2 cellular contexts compared by ENCODE assay signal in the genomic region with DNA sequence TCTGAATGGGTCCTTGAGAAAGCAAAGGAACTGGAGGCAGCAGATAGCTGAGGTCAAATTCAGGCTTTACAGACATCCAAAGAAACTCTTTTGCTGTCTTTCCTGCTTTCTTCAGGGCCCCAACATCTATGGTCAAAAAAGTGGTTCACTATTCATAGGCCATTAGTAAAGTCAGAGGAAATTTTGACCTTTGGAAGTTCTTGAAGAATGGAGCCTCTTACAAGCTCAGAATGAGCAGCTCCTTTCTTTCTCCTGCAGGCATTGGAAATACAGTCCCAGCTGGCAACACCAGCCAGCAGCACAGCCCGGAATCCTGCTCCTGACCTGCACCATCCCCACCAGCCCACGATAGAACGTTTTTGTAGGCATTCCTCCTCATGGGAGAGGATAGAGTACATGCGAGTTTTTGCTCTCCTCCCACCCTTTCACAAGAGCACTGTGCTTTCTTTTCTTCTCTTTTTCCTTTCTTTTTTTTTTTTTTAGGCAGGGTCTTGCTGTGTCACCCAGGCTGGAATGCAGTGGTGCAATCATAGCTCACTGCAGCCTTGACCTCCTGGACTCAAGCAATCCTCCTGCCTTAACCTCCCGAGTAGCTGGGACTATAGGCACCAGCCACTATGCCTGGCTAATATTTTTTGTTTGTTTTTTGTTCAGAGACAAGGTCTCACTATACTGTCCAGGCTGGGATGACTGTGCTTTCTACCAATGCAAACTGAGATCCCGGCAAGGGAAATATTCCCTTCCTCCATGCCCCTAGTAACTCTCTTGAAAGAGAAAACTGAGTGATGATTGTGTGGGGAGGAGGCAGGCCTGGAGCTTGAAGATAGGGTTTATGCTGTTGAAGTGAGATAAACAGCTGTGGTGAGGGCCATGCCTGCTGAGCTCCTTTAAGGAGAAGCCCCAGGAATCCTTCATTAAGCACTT.
A peak's percentile ranks its signal among the peaks of the same experiment; 100 is the strongest.
TF ChIP-seq lines count a peak whose summit lies in the region.

No MANE protein-coding gene starts in this region.

TF ChIP-seq in K562, 482 proteins besides CTCF, POLR2A, EP300 and RAD21 (continued from another document and continues in another):
- TF ChIP-seq ZBTB26 (CRISPR knock-in tag; IDR thresholded peaks at IDR 0.05) (no peak), DMBX1 (CRISPR knock-in tag; IDR thresholded peaks at IDR 0.05; ENCODE audit: borderline replicate concordance) (0 out of 2 replicates have a peak, but pooled peaks have one; percentile 70), MTF1 (CRISPR knock-in tag; IDR thresholded peaks at IDR 0.05; ENCODE audit: borderline replicate concordance) (no peak), ZNF699 (CRISPR knock-in tag; IDR thresholded peaks at IDR 0.05; ENCODE audit: insufficient replicate concordance) (no peak), MAFG (tag; conservative IDR thresholded peaks at IDR 0.05) (peak; percentile 96), NCOA2 (IDR thresholded peaks at IDR 0.05; ENCODE audit: partially characterized antibody in 2 of 2) (peak; percentile 61 to 81)
- TF ChIP-seq, protein P1, sequence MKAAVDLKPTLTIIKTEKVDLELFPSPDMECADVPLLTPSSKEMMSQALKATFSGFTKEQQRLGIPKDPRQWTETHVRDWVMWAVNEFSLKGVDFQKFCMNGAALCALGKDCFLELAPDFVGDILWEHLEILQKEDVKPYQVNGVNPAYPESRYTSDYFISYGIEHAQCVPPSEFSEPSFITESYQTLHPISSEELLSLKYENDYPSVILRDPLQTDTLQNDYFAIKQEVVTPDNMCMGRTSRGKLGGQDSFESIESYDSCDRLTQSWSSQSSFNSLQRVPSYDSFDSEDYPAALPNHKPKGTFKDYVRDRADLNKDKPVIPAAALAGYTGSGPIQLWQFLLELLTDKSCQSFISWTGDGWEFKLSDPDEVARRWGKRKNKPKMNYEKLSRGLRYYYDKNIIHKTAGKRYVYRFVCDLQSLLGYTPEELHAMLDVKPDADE (conservative IDR thresholded peaks at IDR 0.05; ENCODE audit: control insufficient read depth, low read depth, low read length), result peak; percentile 66
- TF ChIP-seq, protein P2, sequence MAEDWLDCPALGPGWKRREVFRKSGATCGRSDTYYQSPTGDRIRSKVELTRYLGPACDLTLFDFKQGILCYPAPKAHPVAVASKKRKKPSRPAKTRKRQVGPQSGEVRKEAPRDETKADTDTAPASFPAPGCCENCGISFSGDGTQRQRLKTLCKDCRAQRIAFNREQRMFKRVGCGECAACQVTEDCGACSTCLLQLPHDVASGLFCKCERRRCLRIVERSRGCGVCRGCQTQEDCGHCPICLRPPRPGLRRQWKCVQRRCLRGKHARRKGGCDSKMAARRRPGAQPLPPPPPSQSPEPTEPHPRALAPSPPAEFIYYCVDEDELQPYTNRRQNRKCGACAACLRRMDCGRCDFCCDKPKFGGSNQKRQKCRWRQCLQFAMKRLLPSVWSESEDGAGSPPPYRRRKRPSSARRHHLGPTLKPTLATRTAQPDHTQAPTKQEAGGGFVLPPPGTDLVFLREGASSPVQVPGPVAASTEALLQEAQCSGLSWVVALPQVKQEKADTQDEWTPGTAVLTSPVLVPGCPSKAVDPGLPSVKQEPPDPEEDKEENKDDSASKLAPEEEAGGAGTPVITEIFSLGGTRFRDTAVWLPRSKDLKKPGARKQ (CRISPR knock-in tag; IDR thresholded peaks at IDR 0.05), result no peak

TF ChIP-seq in HepG2, 621 proteins besides CTCF, POLR2A, EP300 and RAD21 (continued from another document and continues in another):
- no peak for TF ChIP-seq TCF12 (IDR thresholded peaks at IDR 0.05)
- no peak for TF ChIP-seq TCF12 (CRISPR knock-in tag; IDR thresholded peaks at IDR 0.05)
- peak; percentile 52 for TF ChIP-seq SKI (IDR thresholded peaks at IDR 0.05; ENCODE audit: partially characterized antibody)
- no peak for TF ChIP-seq ZNF468 (CRISPR knock-in tag; IDR thresholded peaks at IDR 0.05)
- TF ChIP-seq NR2F6 (IDR thresholded peaks at IDR 0.05), result peak; percentile 66; the same call in 1 of the 2 replicates
- peak; percentile 88 for TF ChIP-seq NR2F6 (CRISPR knock-in tag; IDR thresholded peaks at IDR 0.05)
- peak; percentile 49; the same call in 1 of the 2 replicates for TF ChIP-seq MED1 (CRISPR knock-in tag; IDR thresholded peaks at IDR 0.05)
- 0 out of 2 replicates have a peak, but pooled peaks have one; percentile 8 for TF ChIP-seq SAP130 (CRISPR knock-in tag; IDR thresholded peaks at IDR 0.05; ENCODE audit: low read depth)
- TF ChIP-seq, protein P3, sequence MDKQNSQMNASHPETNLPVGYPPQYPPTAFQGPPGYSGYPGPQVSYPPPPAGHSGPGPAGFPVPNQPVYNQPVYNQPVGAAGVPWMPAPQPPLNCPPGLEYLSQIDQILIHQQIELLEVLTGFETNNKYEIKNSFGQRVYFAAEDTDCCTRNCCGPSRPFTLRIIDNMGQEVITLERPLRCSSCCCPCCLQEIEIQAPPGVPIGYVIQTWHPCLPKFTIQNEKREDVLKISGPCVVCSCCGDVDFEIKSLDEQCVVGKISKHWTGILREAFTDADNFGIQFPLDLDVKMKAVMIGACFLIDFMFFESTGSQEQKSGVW (CRISPR knock-in tag; IDR thresholded peaks at IDR 0.05; ENCODE audit: borderline replicate concordance), result no peak
- TF ChIP-seq RFX1 (IDR thresholded peaks at IDR 0.05), result no peak
- 0 out of 2 replicates have a peak, but pooled peaks have one; percentile 3 for TF ChIP-seq ISL2 (CRISPR knock-in tag; IDR thresholded peaks at IDR 0.05)
- TF ChIP-seq, protein P4, sequence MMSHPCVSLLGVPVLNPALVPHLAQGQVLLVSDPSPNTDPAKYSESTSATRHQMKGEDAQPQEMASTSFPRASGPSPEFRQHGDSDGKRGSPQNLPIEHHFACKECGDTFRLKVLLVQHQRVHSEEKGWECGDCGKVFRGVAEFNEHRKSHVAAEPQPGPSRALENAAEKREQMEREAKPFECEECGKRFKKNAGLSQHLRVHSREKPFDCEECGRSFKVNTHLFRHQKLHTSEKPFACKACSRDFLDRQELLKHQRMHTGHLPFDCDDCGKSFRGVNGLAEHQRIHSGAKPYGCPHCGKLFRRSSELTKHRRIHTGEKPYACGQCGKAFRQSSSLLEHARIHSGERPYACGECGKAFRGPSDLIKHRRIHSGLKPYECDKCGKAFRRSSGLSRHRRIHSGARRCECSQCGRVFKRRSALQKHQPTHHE (CRISPR knock-in tag; IDR thresholded peaks at IDR 0.05; ENCODE audit: borderline replicate concordance), result no peak
- TF ChIP-seq, protein P5, sequence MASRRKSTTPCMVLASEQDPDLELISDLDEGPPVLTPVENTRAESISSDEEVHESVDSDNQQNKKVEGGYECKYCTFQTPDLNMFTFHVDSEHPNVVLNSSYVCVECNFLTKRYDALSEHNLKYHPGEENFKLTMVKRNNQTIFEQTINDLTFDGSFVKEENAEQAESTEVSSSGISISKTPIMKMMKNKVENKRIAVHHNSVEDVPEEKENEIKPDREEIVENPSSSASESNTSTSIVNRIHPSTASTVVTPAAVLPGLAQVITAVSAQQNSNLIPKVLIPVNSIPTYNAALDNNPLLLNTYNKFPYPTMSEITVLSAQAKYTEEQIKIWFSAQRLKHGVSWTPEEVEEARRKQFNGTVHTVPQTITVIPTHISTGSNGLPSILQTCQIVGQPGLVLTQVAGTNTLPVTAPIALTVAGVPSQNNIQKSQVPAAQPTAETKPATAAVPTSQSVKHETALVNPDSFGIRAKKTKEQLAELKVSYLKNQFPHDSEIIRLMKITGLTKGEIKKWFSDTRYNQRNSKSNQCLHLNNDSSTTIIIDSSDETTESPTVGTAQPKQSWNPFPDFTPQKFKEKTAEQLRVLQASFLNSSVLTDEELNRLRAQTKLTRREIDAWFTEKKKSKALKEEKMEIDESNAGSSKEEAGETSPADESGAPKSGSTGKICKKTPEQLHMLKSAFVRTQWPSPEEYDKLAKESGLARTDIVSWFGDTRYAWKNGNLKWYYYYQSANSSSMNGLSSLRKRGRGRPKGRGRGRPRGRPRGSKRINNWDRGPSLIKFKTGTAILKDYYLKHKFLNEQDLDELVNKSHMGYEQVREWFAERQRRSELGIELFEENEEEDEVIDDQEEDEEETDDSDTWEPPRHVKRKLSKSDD (CRISPR knock-in tag; IDR thresholded peaks at IDR 0.05; ENCODE audit: low read depth), result no peak
- TF ChIP-seq CEBPB (IDR thresholded peaks at IDR 0.05; ENCODE audit: borderline replicate concordance, low read depth, low read length), result peak; percentile 69
- no peak for TF ChIP-seq ZNF562 (CRISPR knock-in tag; IDR thresholded peaks at IDR 0.05; ENCODE audit: borderline replicate concordance)
- TF ChIP-seq ATF4 (CRISPR knock-in tag; IDR thresholded peaks at IDR 0.05), result peak in 1 of 2 experiments; percentile 1; a peak in 1 of 4 replicates
- no peak for TF ChIP-seq DR1 (CRISPR knock-in tag; IDR thresholded peaks at IDR 0.05)
- no peak for TF ChIP-seq PITX1 (CRISPR knock-in tag; IDR thresholded peaks at IDR 0.05)
- TF ChIP-seq, protein P6, sequence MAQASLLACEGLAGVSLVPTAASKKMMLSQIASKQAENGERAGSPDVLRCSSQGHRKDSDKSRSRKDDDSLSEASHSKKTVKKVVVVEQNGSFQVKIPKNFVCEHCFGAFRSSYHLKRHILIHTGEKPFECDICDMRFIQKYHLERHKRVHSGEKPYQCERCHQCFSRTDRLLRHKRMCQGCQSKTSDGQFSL (CRISPR knock-in tag; IDR thresholded peaks at IDR 0.05), result no peak
- peak; percentile 71; the same call in 1 of the 2 replicates for TF ChIP-seq POGZ (CRISPR knock-in tag; IDR thresholded peaks at IDR 0.05)
- TF ChIP-seq MTA3 (CRISPR knock-in tag; IDR thresholded peaks at IDR 0.05), result no peak
- TF ChIP-seq, protein P7, sequence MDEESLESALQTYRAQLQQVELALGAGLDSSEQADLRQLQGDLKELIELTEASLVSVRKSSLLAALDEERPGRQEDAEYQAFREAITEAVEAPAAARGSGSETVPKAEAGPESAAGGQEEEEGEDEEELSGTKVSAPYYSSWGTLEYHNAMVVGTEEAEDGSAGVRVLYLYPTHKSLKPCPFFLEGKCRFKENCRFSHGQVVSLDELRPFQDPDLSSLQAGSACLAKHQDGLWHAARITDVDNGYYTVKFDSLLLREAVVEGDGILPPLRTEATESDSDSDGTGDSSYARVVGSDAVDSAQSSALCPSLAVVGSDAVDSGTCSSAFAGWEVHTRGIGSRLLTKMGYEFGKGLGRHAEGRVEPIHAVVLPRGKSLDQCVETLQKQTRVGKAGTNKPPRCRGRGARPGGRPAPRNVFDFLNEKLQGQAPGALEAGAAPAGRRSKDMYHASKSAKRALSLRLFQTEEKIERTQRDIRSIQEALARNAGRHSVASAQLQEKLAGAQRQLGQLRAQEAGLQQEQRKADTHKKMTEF (CRISPR knock-in tag; IDR thresholded peaks at IDR 0.05), result peak; percentile 67
- 0 out of 2 replicates have a peak, but pooled peaks have one; percentile 11 for TF ChIP-seq FOSL1 (CRISPR knock-in tag; IDR thresholded peaks at IDR 0.05; ENCODE audit: borderline replicate concordance)
- no peak for TF ChIP-seq ATF7 (IDR thresholded peaks at IDR 0.05)
- 0 out of 2 replicates have a peak, but pooled peaks have one; percentile 52 for TF ChIP-seq ATF7 (CRISPR knock-in tag; IDR thresholded peaks at IDR 0.05)
- no peak for TF ChIP-seq LRRFIP1 (CRISPR knock-in tag; conservative IDR thresholded peaks at IDR 0.05)
- TF ChIP-seq SIN3B (IDR thresholded peaks at IDR 0.05; ENCODE audit: low read length), result no peak
- peak; percentile 60; the same call in 1 of the 2 replicates for TF ChIP-seq BCL6 (CRISPR knock-in tag; IDR thresholded peaks at IDR 0.05)
- TF ChIP-seq ZNF362 (CRISPR knock-in tag; IDR thresholded peaks at IDR 0.05; ENCODE audit: borderline replicate concordance), result peak; percentile 93; the same call in 1 of the 2 replicates
- TF ChIP-seq CCDC6 (CRISPR knock-in tag; IDR thresholded peaks at IDR 0.05), result no peak
- no peak for TF ChIP-seq RFX3 (CRISPR knock-in tag; IDR thresholded peaks at IDR 0.05)
- 0 out of 2 replicates have a peak, but pooled peaks have one; percentile 9 for TF ChIP-seq PHF8 (CRISPR knock-in tag; IDR thresholded peaks at IDR 0.05)
- TF ChIP-seq PTBP1 (IDR thresholded peaks at IDR 0.05; ENCODE audit: low read depth, low read length, poor library complexity, severe bottlenecking), result no peak
- TF ChIP-seq GPN1 (CRISPR knock-in tag; IDR thresholded peaks at IDR 0.05; ENCODE audit: borderline replicate concordance), result no peak
- TF ChIP-seq NFE2 (CRISPR knock-in tag; IDR thresholded peaks at IDR 0.05), result peak; percentile 35; the same call in 1 of the 2 replicates
- TF ChIP-seq ZNF30 (CRISPR knock-in tag; IDR thresholded peaks at IDR 0.05), result no peak
- TF ChIP-seq FOXK2 (IDR thresholded peaks at IDR 0.05), result 0 out of 2 replicates have a peak, but pooled peaks have one; percentile 14
- no peak for TF ChIP-seq HNRNPLL (IDR thresholded peaks at IDR 0.05; ENCODE audit: low read depth, low read length, poor library complexity, severe bottlenecking)
- TF ChIP-seq ZMYM3 (CRISPR knock-in tag; IDR thresholded peaks at IDR 0.05), result peak; percentile 91
- TF ChIP-seq ZNF777 (CRISPR knock-in tag; IDR thresholded peaks at IDR 0.05), result no peak
